17 cellular contexts compared by ENCODE assay signal in genomic region chr1:203599875-203600781, GRCh38. TPM values are rescaled to one million over a fixed set of nuclear protein-coding genes. Genes with fewer than 3 reads are reported as not detected.
DNase-seq lines count a peak whose midpoint lies in the region; ATAC-seq and TF ChIP-seq lines count a peak whose summit lies in the region.
"Had no signal": no experiment of that assay in that cellular context is flagged by ENCODE, and none has a peak within 500 bp of the region (broad histone marks: within the 10 kb centered on the region; RNA-seq: fewer than 3 reads in every experiment).

No MANE protein-coding gene starts in this region.

- no peaks in the 10 kb centered on the region for H3F3A ChIP-seq in GM23338 (replicated peaks; ENCODE audit: low read depth)

- no peak for TF ChIP-seq CTCF in GM23338 (conservative IDR thresholded peaks at IDR 0.05; ENCODE audit: low read depth in 2 of 2)
- TF ChIP-seq CTCF in esophagus muscularis mucosa (IDR thresholded peaks at IDR 0.05) = no peak
- no peak for TF ChIP-seq CTCF in neural crest cell (conservative IDR thresholded peaks at IDR 0.05)

- H3K27ac ChIP-seq in GM23338 (ENCODE audit: low read depth) (no peak overlapping the region), esophagus muscularis mucosa (replicated peaks in 1 of 4) (peak overlapping the region; percentile 68 to 87 (median 82))

- no peaks in the 10 kb centered on the region for H3K27me3 ChIP-seq in GM23338 (ENCODE audit: insufficient read depth)
- H3K27me3 ChIP-seq in NT2/D1 (ENCODE audit: insufficient read depth, insufficient read length) = no peaks in the 10 kb centered on the region
- H3K27me3 ChIP-seq in esophagus muscularis mucosa = no peaks in the 10 kb centered on the region
- H3K27me3 ChIP-seq: heart right ventricle had no signal

- H2AFZ ChIP-seq in GM23338 = peak overlapping the region; percentile 56; the same call in 1 of the 2 replicates

- H3K9me2 ChIP-seq in GM23338 (ENCODE audit: insufficient read depth) = no peaks in the 10 kb centered on the region

- TF ChIP-seq POLR2A in esophagus muscularis mucosa (IDR thresholded peaks at IDR 0.05; ENCODE audit: low read depth) = no peak

- H3K27ac Mint-ChIP-seq in GM23338 (no peak overlapping the region), neural crest cell (ENCODE audit: unreplicated experiment) (peak overlapping the region; percentile 73)
- H3K27ac Mint-ChIP-seq: activated naive CD4-positive, alpha-beta T cell treated with anti-CD3 and anti-CD28 coated beads for 36 hours; CD8-positive, alpha-beta T cell; progenitor cell of endocrine pancreas had no signal

- H3K4me1 ChIP-seq in GM23338 (ENCODE audit: insufficient read depth) (peaks cover 12% of the 10 kb centered on the region), NT2/D1 (ENCODE audit: insufficient read depth, insufficient read length) (peaks cover 24% of the 10 kb centered on the region), esophagus muscularis mucosa (peaks cover 29 to 63% (median 52%) of the 10 kb centered on the region in 4 donors)

- H3K9me3 Mint-ChIP-seq in GM23338 (no peaks in the 10 kb centered on the region), neural crest cell (no peaks in the 10 kb centered on the region)
- H3K9me3 Mint-ChIP-seq: activated naive CD4-positive, alpha-beta T cell treated with anti-CD3 and anti-CD28 coated beads for 36 hours; CD8-positive, alpha-beta T cell had no signal

- H3K27me3 Mint-ChIP-seq in GM23338 (ENCODE audit: insufficient read depth, low read depth, poor library complexity) = peaks cover 9% of the 10 kb centered on the region
- H3K27me3 Mint-ChIP-seq in neural crest cell (ENCODE audit: low read depth) = no peaks in the 10 kb centered on the region

- DNase-seq in GM23338 (ENCODE audit: low spot score) (no peak), NT2/D1 (ENCODE audit: low read depth, low spot score) (no peak), esophagus muscularis mucosa (ENCODE audit: extremely low spot score) (no peak), neural crest cell (ENCODE audit: low read depth, low spot score) (no peak), NCI-H128 (lab: John Stamatoyannopoulos, UW; ENCODE audit: unreplicated experiment) (no peak), NCI-H2029 treated with DMSO at 0.1 percent for 48 hours (lab: John Stamatoyannopoulos, UW) (no peak)
- DNase-seq: activated naive CD4-positive, alpha-beta T cell treated with anti-CD3 and anti-CD28 coated beads for 36 hours; activated T-cell treated with anti-CD3 and anti-CD28 coated beads, Interleukin-2, amount 50 U/mL, for 1 hour; CD8-positive, alpha-beta T cell; heart right ventricle; NCI-H1694; stimulated activated CD4-positive, alpha-beta T cell treated with anti-CD3 and anti-CD28 coated beads, Interleukin-4, amount 100 ng/mL, for 4 hours had no signal

- H4K20me1 ChIP-seq in GM23338 (replicated peaks; ENCODE audit: insufficient read depth) = no peaks in the 10 kb centered on the region

- H3K4me3 Mint-ChIP-seq in GM23338 (no peak overlapping the region), neural crest cell (no peak overlapping the region)
- H3K4me3 Mint-ChIP-seq: activated naive CD4-positive, alpha-beta T cell treated with anti-CD3 and anti-CD28 coated beads for 36 hours; CD8-positive, alpha-beta T cell had no signal

- peaks cover 27% of the 10 kb centered on the region for H3K4me1 Mint-ChIP-seq in GM23338
- peaks cover 47% of the 10 kb centered on the region for H3K4me1 Mint-ChIP-seq in neural crest cell

- 0 out of 2 replicates have a peak overlapping the region, but pooled peaks have one; percentile 10 for H3K4me2 ChIP-seq in GM23338

- H3K9me3 ChIP-seq in NT2/D1 (ENCODE audit: insufficient read depth, low read length) = no peaks in the 10 kb centered on the region
- no peaks in the 10 kb centered on the region for H3K9me3 ChIP-seq in esophagus muscularis mucosa
- H3K9me3 ChIP-seq: heart right ventricle had no signal

- H3K36me3 ChIP-seq in GM23338 (ENCODE audit: insufficient read depth) = no peaks in the 10 kb centered on the region
- H3K36me3 ChIP-seq in NT2/D1 (ENCODE audit: insufficient read depth, insufficient read length, low read length) = no peaks in the 10 kb centered on the region
- H3K36me3 ChIP-seq in esophagus muscularis mucosa = no peaks in the 10 kb centered on the region
- H3K36me3 ChIP-seq: heart right ventricle had no signal

- peak overlapping the region; percentile 14 for H3K9ac ChIP-seq in NT2/D1 (ENCODE audit: insufficient read length, low read depth)

- no peaks in the 10 kb centered on the region for H3K79me2 ChIP-seq in GM23338 (replicated peaks; ENCODE audit: insufficient read depth)

- TF ChIP-seq EP300 in esophagus muscularis mucosa (IDR thresholded peaks at IDR 0.05) = no peak

- WGBS in esophagus muscularis mucosa = 46% methylated on average over 5 of the region's 7 CpGs

- peak; percentile 15; the same call in 2 of the 3 replicates for ATAC-seq in GM23338
- no peak for ATAC-seq in HG02981 (IDR thresholded peaks at IDR 0.05; ENCODE audit: unreplicated experiment)
- ATAC-seq in HG03457 (IDR thresholded peaks at IDR 0.05; ENCODE audit: unreplicated experiment) = no peak
- ATAC-seq: CD8-positive, alpha-beta T cell; Panc1 had no signal

- H3K4me3 ChIP-seq in GM23338 (no peak overlapping the region), NT2/D1 (ENCODE audit: insufficient read length, low read depth) (no peak overlapping the region), esophagus muscularis mucosa (no peak overlapping the region)
- H3K4me3 ChIP-seq: heart right ventricle, lung had no signal

- no peaks in the 10 kb centered on the region for H3K36me3 Mint-ChIP-seq in GM23338 (ENCODE audit: low read depth)
- no peaks in the 10 kb centered on the region for H3K36me3 Mint-ChIP-seq in neural crest cell (ENCODE audit: low read depth)
- H3K36me3 Mint-ChIP-seq: CD8-positive, alpha-beta T cell had no signal

- intact Hi-C loops in esophagus muscularis mucosa (cut with DNase I) = no loop called here

TF ChIP-seq in GM23338, 12 proteins besides CTCF, POLR2A, EP300 and RAD21 (continues in another document):
- TF ChIP-seq ZNF114 (CRISPR knock-in tag; IDR thresholded peaks at IDR 0.05) = no peak
- no peak for TF ChIP-seq ETS1 (IDR thresholded peaks at IDR 0.05)

RNA-seq across cellular contexts. Expression of gene ATP2B4, which starts 26.5 kb away (rescaled TPM):
- 14.6 and 15.8 TPM in 2 replicates for total RNA-seq in GM23338 (2014; rRNA removed; shearing (Covaris generic))
- 4.3 and 5.5 TPM in 2 replicates for polyA plus RNA-seq in GM23338 (2016; fragmentation: Nextera tagmentation; extraction: Ambion mirVana)
- 100 to 1,000 TPM; 177 to 395 (median 260) TPM for total RNA-seq in esophagus muscularis mucosa
- total RNA-seq in neural crest cell = 23.8 and 24.7 TPM in 2 replicates
